Comparison of ENCODE assay signal across 21 cellular contexts in the genomic region with DNA sequence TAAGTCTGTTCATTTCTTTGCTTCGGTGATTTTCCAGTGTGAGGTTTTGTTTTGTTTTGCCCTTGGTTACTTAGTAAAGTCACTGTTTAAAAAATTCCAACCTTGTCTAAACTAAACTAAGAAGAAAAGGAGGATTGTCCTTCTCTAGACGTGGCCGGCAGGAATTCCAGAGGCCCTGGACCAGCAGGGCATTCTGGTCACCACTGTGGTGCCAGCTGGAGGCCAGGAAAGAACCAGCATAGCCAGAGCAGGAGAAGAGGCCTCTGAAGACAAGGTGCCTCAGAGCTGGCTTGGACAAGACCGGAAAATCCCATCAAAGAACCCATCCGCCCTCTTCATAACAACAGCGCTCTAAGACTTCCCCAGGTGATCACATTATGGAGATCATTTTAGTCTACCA. TPM values are rescaled to one million over a fixed set of nuclear protein-coding genes. Genes with fewer than 3 reads are reported as not detected.
DNase-seq lines count a peak whose midpoint lies in the region; ATAC-seq and TF ChIP-seq lines count a peak whose summit lies in the region.
"Had no signal": no experiment of that assay in that cellular context is flagged by ENCODE, and none has a peak within 500 bp of the region (broad histone marks: within the 10 kb centered on the region; RNA-seq: fewer than 3 reads in every experiment).

No MANE protein-coding gene starts in this region.

- ATAC-seq in heart right ventricle (peak in 5 of 8 donors; percentile 33 to 60 (median 50)), Right ventricle myocardium inferior (no peak), left ventricle myocardium superior (peak; percentile 25)
- no peak for ATAC-seq in activated CD8-positive, alpha-beta T cell treated with anti-CD3 and anti-CD28 coated beads, Interleukin-2, amount 10 ng/mL, durations not matched to agents 7 days and 5 days
- ATAC-seq: activated CD4-positive, CD25-positive, alpha-beta regulatory T cell treated with anti-CD3 and anti-CD28 coated beads, Interleukin-2, amount 50 U/mL, for 24 hours; psoas muscle; stimulated activated memory B cell treated with anti-CD40 and anti-IgM and Interleukin-4, amounts not matched to agents 10 μg/mL and 1 μg/mL and 100 μg/mL, for 72 hours had no signal

- H3K9me3 Mint-ChIP-seq in activated CD8-positive, alpha-beta T cell treated with anti-CD3 and anti-CD28 coated beads, Interleukin-2, amount 10 ng/mL, durations not matched to agents 7 days and 5 days (ENCODE audit: insufficient read depth): no peaks in the 10 kb centered on the region
- no peaks in the 10 kb centered on the region for H3K9me3 Mint-ChIP-seq in T-helper 2 cell treated with Interferon-gamma antibody and Interleukin-4, amounts not matched to agents 5 μg/mL and 100 μg/mL, for 36 hours
- H3K9me3 Mint-ChIP-seq: activated naive CD8-positive, alpha-beta T cell treated with anti-CD3 and anti-CD28 coated beads for 36 hours; stimulated activated memory B cell treated with anti-CD40 and anti-IgM and Interleukin-4, amounts not matched to agents 10 μg/mL and 1 μg/mL and 100 μg/mL, for 72 hours had no signal

- CTCF ChIA-PET in activated CD8-positive, alpha-beta T cell treated with anti-CD3 and anti-CD28 coated beads, Interleukin-2, amount 10 ng/mL, durations not matched to agents 7 days and 5 days (lab: Charles Lee): no interaction called here

- peaks cover 0 to 13% (median 0%) of the 10 kb centered on the region in 9 donors for H3K36me3 ChIP-seq in heart right ventricle
- no peaks in the 10 kb centered on the region for H3K36me3 ChIP-seq in ovary
- H3K36me3 ChIP-seq: colonic mucosa had no signal

- H3K9me3 ChIP-seq in heart right ventricle: no peaks in the 10 kb centered on the region
- H3K9me3 ChIP-seq in ovary: no peaks in the 10 kb centered on the region
- H3K9me3 ChIP-seq: colonic mucosa, psoas muscle had no signal

- H3K27me3 ChIP-seq in heart right ventricle: no peaks in the 10 kb centered on the region
- no peaks in the 10 kb centered on the region for H3K27me3 ChIP-seq in ovary
- H3K27me3 ChIP-seq: colonic mucosa had no signal

- no peaks in the 10 kb centered on the region for H3K4me1 Mint-ChIP-seq in activated CD8-positive, alpha-beta T cell treated with anti-CD3 and anti-CD28 coated beads, Interleukin-2, amount 10 ng/mL, durations not matched to agents 7 days and 5 days (ENCODE audit: low read depth)
- H3K4me1 Mint-ChIP-seq in T-helper 2 cell treated with Interferon-gamma antibody and Interleukin-4, amounts not matched to agents 5 μg/mL and 100 μg/mL, for 36 hours (ENCODE audit: low read depth): no peaks in the 10 kb centered on the region
- H3K4me1 Mint-ChIP-seq: activated naive CD8-positive, alpha-beta T cell treated with anti-CD3 and anti-CD28 coated beads for 36 hours; stimulated activated memory B cell treated with anti-CD40 and anti-IgM and Interleukin-4, amounts not matched to agents 10 μg/mL and 1 μg/mL and 100 μg/mL, for 72 hours had no signal

- TF ChIP-seq EP300 in ovary (IDR thresholded peaks at IDR 0.05): no peak

- H3K4me3 ChIP-seq in heart right ventricle: no peak overlapping the region
- no peak overlapping the region for H3K4me3 ChIP-seq in ovary
- H3K4me3 ChIP-seq: colonic mucosa, psoas muscle had no signal

- no peak for TF ChIP-seq CTCF in heart right ventricle (IDR thresholded peaks at IDR 0.05)
- TF ChIP-seq CTCF in ovary (IDR thresholded peaks at IDR 0.05): no peak

- intact Hi-C loops in heart right ventricle (cut with DNase I): no loop called here
- intact Hi-C loops in Right ventricle myocardium inferior (cut with DNase I): no loop called here
- intact Hi-C loops in left ventricle myocardium superior (cut with micrococcal nuclease): no loop called here
- intact Hi-C loops in ovary (cut with DNase I): no loop called here

- H3K36me3 Mint-ChIP-seq in activated CD8-positive, alpha-beta T cell treated with anti-CD3 and anti-CD28 coated beads, Interleukin-2, amount 10 ng/mL, durations not matched to agents 7 days and 5 days (ENCODE audit: low read depth): no peaks in the 10 kb centered on the region
- no peaks in the 10 kb centered on the region for H3K36me3 Mint-ChIP-seq in T-helper 2 cell treated with Interferon-gamma antibody and Interleukin-4, amounts not matched to agents 5 μg/mL and 100 μg/mL, for 36 hours (ENCODE audit: low read depth)
- H3K36me3 Mint-ChIP-seq: activated naive CD8-positive, alpha-beta T cell treated with anti-CD3 and anti-CD28 coated beads for 36 hours; stimulated activated memory B cell treated with anti-CD40 and anti-IgM and Interleukin-4, amounts not matched to agents 10 μg/mL and 1 μg/mL and 100 μg/mL, for 72 hours had no signal

- 73 to 79% methylated on average over 6 of the region's 6 CpGs for WGBS in heart right ventricle, 2 donors
- 42 to 52% (median 48%) methylated on average over 6 of the region's 6 CpGs for WGBS in ovary, 3 donors

- H3K27ac ChIP-seq in heart right ventricle: peak overlapping the region in 6 of 10 donors; percentile 17 to 74 (median 38)
- H3K27ac ChIP-seq in ovary: peak overlapping the region; percentile 36 to 56
- H3K27ac ChIP-seq: colonic mucosa, psoas muscle had no signal

- TF ChIP-seq POLR2A in ovary (IDR thresholded peaks at IDR 0.05): no peak

- POLR2A ChIA-PET in activated CD8-positive, alpha-beta T cell treated with anti-CD3 and anti-CD28 coated beads, Interleukin-2, amount 10 ng/mL, durations not matched to agents 7 days and 5 days (lab: Charles Lee): no interaction called here

- peaks cover 11% of the 10 kb centered on the region for H3K27me3 Mint-ChIP-seq in activated CD8-positive, alpha-beta T cell treated with anti-CD3 and anti-CD28 coated beads, Interleukin-2, amount 10 ng/mL, durations not matched to agents 7 days and 5 days (ENCODE audit: low read depth)
- peaks cover 7% of the 10 kb centered on the region for H3K27me3 Mint-ChIP-seq in T-helper 2 cell treated with Interferon-gamma antibody and Interleukin-4, amounts not matched to agents 5 μg/mL and 100 μg/mL, for 36 hours (ENCODE audit: low read depth)
- H3K27me3 Mint-ChIP-seq: stimulated activated memory B cell treated with anti-CD40 and anti-IgM and Interleukin-4, amounts not matched to agents 10 μg/mL and 1 μg/mL and 100 μg/mL, for 72 hours had no signal

- no peak overlapping the region for H3K27ac Mint-ChIP-seq in activated CD8-positive, alpha-beta T cell treated with anti-CD3 and anti-CD28 coated beads, Interleukin-2, amount 10 ng/mL, durations not matched to agents 7 days and 5 days
- no peak overlapping the region for H3K27ac Mint-ChIP-seq in T-helper 2 cell treated with Interferon-gamma antibody and Interleukin-4, amounts not matched to agents 5 μg/mL and 100 μg/mL, for 36 hours
- H3K27ac Mint-ChIP-seq: activated naive CD8-positive, alpha-beta T cell treated with anti-CD3 and anti-CD28 coated beads for 36 hours; stimulated activated memory B cell treated with anti-CD40 and anti-IgM and Interleukin-4, amounts not matched to agents 10 μg/mL and 1 μg/mL and 100 μg/mL, for 72 hours had no signal

- H3K4me3 Mint-ChIP-seq in activated CD8-positive, alpha-beta T cell treated with anti-CD3 and anti-CD28 coated beads, Interleukin-2, amount 10 ng/mL, durations not matched to agents 7 days and 5 days: no peak overlapping the region
- H3K4me3 Mint-ChIP-seq in T-helper 2 cell treated with Interferon-gamma antibody and Interleukin-4, amounts not matched to agents 5 μg/mL and 100 μg/mL, for 36 hours: no peak overlapping the region
- H3K4me3 Mint-ChIP-seq: activated naive CD8-positive, alpha-beta T cell treated with anti-CD3 and anti-CD28 coated beads for 36 hours; stimulated activated memory B cell treated with anti-CD40 and anti-IgM and Interleukin-4, amounts not matched to agents 10 μg/mL and 1 μg/mL and 100 μg/mL, for 72 hours had no signal

- no peak for DNase-seq in heart right ventricle
- DNase-seq in Right ventricle myocardium inferior (ENCODE audit: missing footprints): no peak
- DNase-seq in left ventricle myocardium superior: peak; percentile 31
- no peak for DNase-seq in ovary
- DNase-seq in EL: no peak
- no peak for DNase-seq in iPS-NIHi7 (ENCODE audit: extremely low spot score)
- no peak for DNase-seq in activated CD8-positive, alpha-beta T cell treated with anti-CD3 and anti-CD28 coated beads, Interleukin-2, amount 10 ng/mL, durations not matched to agents 7 days and 5 days
- no peak for DNase-seq in T-helper 2 cell treated with Interferon-gamma antibody and Interleukin-4, amounts not matched to agents 5 μg/mL and 100 μg/mL, for 36 hours (ENCODE audit: low spot score)
- DNase-seq: activated naive CD8-positive, alpha-beta T cell treated with anti-CD3 and anti-CD28 coated beads for 36 hours; activated T-cell treated with anti-CD3 and anti-CD28 coated beads for 4 hours; colonic mucosa; erythroblast; KBM-7; mesendoderm; NCI-H1417 treated with DMSO at 0.1 percent for 48 hours; NCI-H345; OCI-M1; psoas muscle; stimulated activated CD4-positive, alpha-beta T cell treated with anti-CD3 and anti-CD28 coated beads, Interleukin-4, amount 100 ng/mL, for 4 hours had no signal

- peaks cover 0 to 82% (median 53%) of the 10 kb centered on the region in 9 donors for H3K4me1 ChIP-seq in heart right ventricle
- H3K4me1 ChIP-seq in ovary (ENCODE audit: insufficient read depth): peaks cover 6% of the 10 kb centered on the region
- H3K4me1 ChIP-seq: colonic mucosa, psoas muscle had no signal

RNA-seq across cellular contexts. Expression of a gene that starts 8.1 kb away (rescaled TPM):
- total RNA-seq in heart right ventricle: 10 to 100 TPM; 12.5 to 44.6 (median 16.8) TPM
- polyA plus RNA-seq in heart right ventricle: 10 to 100 TPM; 13.7 to 32.7 TPM
- total RNA-seq in Right ventricle myocardium inferior: 19.7 TPM
- total RNA-seq in left ventricle myocardium superior: 19.2 TPM
- 10 to 100 TPM; 32.7 to 65.4 (median 41.3) TPM for total RNA-seq in ovary
- 10 to 100 TPM; 29.6 to 39.6 TPM for polyA plus RNA-seq in ovary
- total RNA-seq in activated CD8-positive, alpha-beta T cell treated with anti-CD3 and anti-CD28 coated beads, Interleukin-2, amount 10 ng/mL, durations not matched to agents 7 days and 5 days: under 1 TPM in 1 of 2 experiments, not detected in 1; 0.40 TPM

Comparison
In these comparisons a context has a peak if more than half of its experiments do, and no peak if none do; other contexts are left out.
1. ATAC-seq: peak in heart right ventricle (5 of 8) and left ventricle myocardium superior (single experiment); none in Right ventricle myocardium inferior (single experiment) and activated CD8-positive, alpha-beta T cell treated with anti-CD3 and anti-CD28 coated beads, Interleukin-2, amount 10 ng/mL, durations not matched to agents 7 days and 5 days (single experiment).
2. RNA of a gene that starts 8.1 kb away (total RNA-seq): 32.7 to 65.4 TPM in ovary, 19.7 TPM in Right ventricle myocardium inferior (single experiment), 19.2 TPM in left ventricle myocardium superior (single experiment) and 12.5 to 44.6 TPM in heart right ventricle; 0.40 TPM in activated CD8-positive, alpha-beta T cell treated with anti-CD3 and anti-CD28 coated beads, Interleukin-2, amount 10 ng/mL, durations not matched to agents 7 days and 5 days; every median in the first group is over 4 times any median in the second.